8 cellular contexts compared by ENCODE assay signal in genomic region chr12:14395059-14395778, GRCh38. TPM values are rescaled to one million over a fixed set of nuclear protein-coding genes. Genes with fewer than 3 reads are reported as not detected.
DNase-seq lines count a peak whose midpoint lies in the region; ATAC-seq and TF ChIP-seq lines count a peak whose summit lies in the region.

No MANE protein-coding gene starts in this region.

- H3K27me3 ChIP-seq in tibial artery: no peaks in the 10 kb centered on the region

- H3K4me3 ChIP-seq in OCI-LY7 (ENCODE audit: low read depth, low read length, poor library complexity, severe bottlenecking) (peak overlapping the region; percentile 51), tibial artery (peak overlapping the region; percentile 20 to 28)

- H3K36me3 ChIP-seq in OCI-LY7 (ENCODE audit: insufficient read depth, low read length) (peaks cover 81% of the 10 kb centered on the region), tibial artery (no peaks in the 10 kb centered on the region)

- ATAC-seq in GM18868 (IDR thresholded peaks at IDR 0.05; ENCODE audit: unreplicated experiment) (peak; percentile 52), HG02610 (IDR thresholded peaks at IDR 0.05; ENCODE audit: unreplicated experiment) (peak; percentile 47)

- peak overlapping the region; percentile 4; the same call in 1 of the 2 replicates for H2AFZ ChIP-seq in OCI-LY7 (ENCODE audit: low read length)

- intact Hi-C loops in OCI-LY7 (cut with micrococcal nuclease; ENCODE audit: unreplicated experiment): no loop called here
- intact Hi-C loops in tibial artery (cut with DNase I; ENCODE audit: low total_unique reads): no loop called here

- H3K4me2 ChIP-seq in OCI-LY7 (ENCODE audit: low read length): peak overlapping the region; percentile 72

- peaks cover 4% of the 10 kb centered on the region for H3K36me3 Mint-ChIP-seq in glutamatergic neuron (ENCODE audit: unreplicated experiment)

- H4K20me1 ChIP-seq in OCI-LY7 (ENCODE audit: insufficient read depth, low read length): no peaks in the 10 kb centered on the region

- TF ChIP-seq CTCF in OCI-LY7 (conservative IDR thresholded peaks at IDR 0.05; ENCODE audit: low read length): peak; percentile 59; the same call in 1 of the 2 replicates
- no peak for TF ChIP-seq CTCF in glutamatergic neuron (IDR thresholded peaks at IDR 0.05; ENCODE audit: partially characterized antibody, unreplicated experiment)
- no peak for TF ChIP-seq CTCF in tibial artery (IDR thresholded peaks at IDR 0.05)

- no peaks in the 10 kb centered on the region for H3K27me3 Mint-ChIP-seq in glutamatergic neuron (ENCODE audit: unreplicated experiment)

- no TSS peak for BruUV-seq in OCI-LY7 (replicated peaks; lab: Mats Ljungman, UMichigan)

- peak; percentile 64 for DNase-seq in OCI-LY7 (ENCODE audit: low spot score)
- DNase-seq in glutamatergic neuron: no peak
- DNase-seq in tibial artery: no peak
- no peak for DNase-seq in COR-L47 (lab: John Stamatoyannopoulos, UW)
- DNase-seq in NCI-H1092 (lab: John Stamatoyannopoulos, UW): no peak
- no peak for DNase-seq in NCI-H1048 (lab: John Stamatoyannopoulos, UW)

- peak overlapping the region; percentile 35 for H3K27ac Mint-ChIP-seq in glutamatergic neuron (ENCODE audit: unreplicated experiment)

- peaks cover 100% of the 10 kb centered on the region for H3K79me2 ChIP-seq in OCI-LY7 (ENCODE audit: insufficient read depth, low read depth, low read length)

- H3K9me3 Mint-ChIP-seq in glutamatergic neuron (ENCODE audit: unreplicated experiment): peaks cover 8% of the 10 kb centered on the region

- POLR2A ChIA-PET in OCI-LY7 (lab: Charles Lee): interaction anchor here (0.6 to 3.8 kb wide), 16 partner anchors 8 to 234 kb away, joined by 3 to 55 read pairs (median 4); no protein-coding TSS in a partner anchor

- peak overlapping the region; percentile 91 for H3K27ac ChIP-seq in OCI-LY7 (ENCODE audit: low read depth, low read length, poor library complexity, severe bottlenecking)
- peak overlapping the region; percentile 64 to 70 for H3K27ac ChIP-seq in tibial artery

- CTCF ChIA-PET in OCI-LY7 (lab: Charles Lee; ENCODE audit: unreplicated experiment): interaction anchor here (0.5 to 1.4 kb wide), 2 partner anchors 137 to 141 kb away, joined by 3 to 4 read pairs; no protein-coding TSS in a partner anchor

- peaks cover 39% of the 10 kb centered on the region; the same call in 1 of the 2 replicates for H3K9me3 ChIP-seq in OCI-LY7 (ENCODE audit: low read length)
- H3K9me3 ChIP-seq in tibial artery: peaks cover 4 to 17% (median 11%) of the 10 kb centered on the region in 3 donors

- H3K4me1 ChIP-seq in OCI-LY7 (ENCODE audit: insufficient read depth, low read length, poor library complexity, severe bottlenecking): peaks cover 73% of the 10 kb centered on the region
- H3K4me1 ChIP-seq in tibial artery: peaks cover 0 to 66% (median 6%) of the 10 kb centered on the region in 4 donors

- H3K4me3 Mint-ChIP-seq in glutamatergic neuron (ENCODE audit: unreplicated experiment): peak overlapping the region; percentile 57

- peaks cover 37% of the 10 kb centered on the region for H3K4me1 Mint-ChIP-seq in glutamatergic neuron (ENCODE audit: low read depth, unreplicated experiment)

- no peaks in the 10 kb centered on the region for H3K9me2 ChIP-seq in OCI-LY7 (ENCODE audit: insufficient read depth, low read length)

RNA-seq across cellular contexts. Expression of gene ATF7IP, which starts 29.7 kb away (rescaled TPM):
- total RNA-seq in OCI-LY7 (2014; rRNA removed; shearing (Covaris generic)): 55.6 and 69.8 TPM in 2 replicates
- 66.0 and 85.6 TPM in 2 replicates for total RNA-seq in OCI-LY7 (2022)
- 204 TPM for total RNA-seq in glutamatergic neuron (ENCODE audit: unreplicated experiment)
